Comparison of ENCODE assay signal across 1 cellular context in the genomic region with DNA sequence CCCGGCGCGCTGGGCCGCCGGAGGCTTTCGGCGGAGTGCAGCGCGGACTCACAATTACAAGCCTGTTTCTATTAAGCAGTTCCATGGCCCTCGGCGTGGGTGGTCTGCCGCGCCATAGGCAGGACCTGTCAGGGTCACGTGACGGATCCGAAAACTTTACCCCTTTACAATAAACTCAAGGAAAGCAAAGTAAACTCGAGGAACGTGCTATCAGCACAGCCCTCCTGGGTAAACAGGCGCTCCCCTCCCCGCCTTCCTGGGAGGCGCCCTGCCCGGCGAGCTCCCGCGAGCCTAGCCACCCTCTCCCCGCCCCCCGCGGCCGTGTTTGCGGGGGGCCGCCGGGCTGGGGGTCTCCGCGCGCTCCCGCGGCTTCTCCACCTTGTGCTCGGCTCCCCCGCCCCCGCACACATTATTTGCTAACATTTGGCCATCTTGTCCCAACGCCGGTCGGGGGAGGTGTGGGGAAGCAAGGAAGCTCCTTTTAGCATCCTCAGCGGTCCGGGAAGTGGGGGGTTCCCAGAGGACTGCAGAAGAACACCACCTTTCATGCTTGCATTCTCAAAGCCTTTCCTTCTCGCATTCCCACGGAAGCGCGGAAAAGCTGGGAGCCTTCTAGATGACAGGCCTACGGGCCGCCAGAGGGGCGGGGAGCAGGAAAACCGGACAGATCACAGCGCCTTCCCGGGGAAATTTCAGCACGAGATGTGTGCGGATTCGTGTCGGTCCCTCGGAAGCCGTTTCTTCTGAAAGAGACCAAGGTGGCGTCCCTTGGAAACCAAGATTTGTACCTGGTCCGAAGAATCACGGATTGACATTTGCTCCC.
TF ChIP-seq lines count a peak whose summit lies in the region.

Gene PTCH1 (minus strand): TSS at position 236 of the 823 bp plus-strand sequence.

TF ChIP-seq in H1, 55 proteins besides CTCF, POLR2A, EP300 and RAD21:
- no peak for TF ChIP-seq CHD7 (IDR thresholded peaks at IDR 0.05; ENCODE audit: insufficient replicate concordance, low read length)
- TF ChIP-seq ATF3 (IDR thresholded peaks at IDR 0.05; ENCODE audit: insufficient read depth, low read depth, low read length), result peak; percentile 47; the same call in 1 of the 2 replicates
- TF ChIP-seq ASH2L (IDR thresholded peaks at IDR 0.05; ENCODE audit: low read length), result peak; percentile 34
- peak; percentile 85 for TF ChIP-seq EZH2 (IDR thresholded peaks at IDR 0.05; ENCODE audit: low read depth, low read length, severe bottlenecking)
- TF ChIP-seq E2F6 (IDR thresholded peaks at IDR 0.05), result peak; percentile 33; the same call in 1 of the 2 replicates
- TF ChIP-seq JUND (IDR thresholded peaks at IDR 0.05; ENCODE audit: low read length), result no peak
- peak; percentile 57 for TF ChIP-seq KDM4A (IDR thresholded peaks at IDR 0.05; ENCODE audit: low read depth, low read length, severe bottlenecking)
- no peak for TF ChIP-seq TCF12 (IDR thresholded peaks at IDR 0.05; ENCODE audit: low read depth, low read length)
- no peak for TF ChIP-seq TAF1 (IDR thresholded peaks at IDR 0.05; ENCODE audit: low read depth, low read length)
- TF ChIP-seq CHD2 (IDR thresholded peaks at IDR 0.05; ENCODE audit: low read length), result no peak
- peak; percentile 76 for TF ChIP-seq SUZ12 (IDR thresholded peaks at IDR 0.05; ENCODE audit: low read length)
- TF ChIP-seq YY1 (IDR thresholded peaks at IDR 0.05; ENCODE audit: low read depth, low read length), result no peak
- TF ChIP-seq RNF2 (IDR thresholded peaks at IDR 0.05; ENCODE audit: borderline replicate concordance, low read depth, low read length, missing control alignments, poor library complexity, severe bottlenecking), result no peak
- TF ChIP-seq SIN3A (conservative IDR thresholded peaks at IDR 0.05 in 1 of 2, IDR thresholded peaks at IDR 0.05 in 1 of 2; ENCODE audit: low read depth in 1 of 2, low read length in 2 of 2), result 0 out of 4 replicates have a peak, but pooled peaks of 1 of the 2 experiments have one; percentile 57
- no peak for TF ChIP-seq BRCA1 (IDR thresholded peaks at IDR 0.05; ENCODE audit: low read depth, low read length)
- peak; percentile 83 for TF ChIP-seq USF2 (IDR thresholded peaks at IDR 0.05; ENCODE audit: low read length)
- TF ChIP-seq TBP (IDR thresholded peaks at IDR 0.05; ENCODE audit: low read depth, low read length), result no peak
- no peak for TF ChIP-seq CEBPB (IDR thresholded peaks at IDR 0.05; ENCODE audit: low read depth, low read length)
- no peak for TF ChIP-seq SP4 (IDR thresholded peaks at IDR 0.05; ENCODE audit: low read length)
- TF ChIP-seq, protein P1, sequence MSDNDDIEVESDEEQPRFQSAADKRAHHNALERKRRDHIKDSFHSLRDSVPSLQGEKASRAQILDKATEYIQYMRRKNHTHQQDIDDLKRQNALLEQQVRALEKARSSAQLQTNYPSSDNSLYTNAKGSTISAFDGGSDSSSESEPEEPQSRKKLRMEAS (IDR thresholded peaks at IDR 0.05), result peak; percentile 55
- peak; percentile 26 for TF ChIP-seq SAP30 (IDR thresholded peaks at IDR 0.05; ENCODE audit: insufficient read depth, insufficient replicate concordance, low read length)
TF ChIP-seq in H1: peak in this region for 10.
